Comparison of ENCODE assay signal across 21 cellular contexts in genomic region chr17:13921841-13922776, GRCh38.
"Had no signal": no experiment of that assay in that cellular context is flagged by ENCODE, and none has a peak within 500 bp of the region (broad histone marks: within the 10 kb centered on the region; RNA-seq: fewer than 3 reads in every experiment).

No MANE protein-coding gene starts in this region.

- H3K27me3 ChIP-seq: ascending aorta, breast epithelium, transverse colon had no signal

- H3K27ac Mint-ChIP-seq: activated naive CD8-positive, alpha-beta T cell treated with anti-CD3 and anti-CD28 coated beads, Interleukin-2, amount 50 U/mL, for 24 hours; activated T-helper 17 cell treated with anti-CD3 and anti-CD28 coated beads, Interleukin-2, amount 50 U/mL, for 72 hours; effector memory CD8-positive, alpha-beta T cell; T-cell had no signal

- H3K4me3 ChIP-seq: ascending aorta, breast epithelium, mucosa of descending colon, prostate gland, smooth muscle cell, transverse colon had no signal

- DNase-seq: activated CD4-positive, alpha-beta T cell treated with anti-CD3 and anti-CD28 coated beads, Interleukin-2, amount 50 U/mL, for 48 hours; activated naive CD4-positive, alpha-beta T cell treated with Interleukin-2 at 50 U/mL for 16 hours; activated naive CD8-positive, alpha-beta T cell treated with anti-CD3 and anti-CD28 coated beads, Interleukin-2, amount 50 U/mL, for 24 hours; dermis blood vessel endothelial cell; effector memory CD8-positive, alpha-beta T cell; mucosa of descending colon; naive thymus-derived CD8-positive, alpha-beta T cell; occipital lobe; right cardiac atrium; stimulated activated CD4-positive, alpha-beta T cell treated with anti-CD3 and anti-CD28 coated beads, Interleukin-4, amount 100 ng/mL, for 4 hours; stimulated activated CD8-positive, alpha-beta memory T cell treated with anti-CD3 and anti-CD28 coated beads, Interleukin-4, amount 100 ng/mL, for 48 hours; stimulated activated naive CD8-positive, alpha-beta T cell treated with anti-CD3 and anti-CD28 coated beads, Interleukin-15, Interleukin-2, amounts not matched to agents 100 U/mL and 50 U/mL, for 24 hours; T-cell; T-helper 9 cell; transverse colon had no signal

- H3K4me1 Mint-ChIP-seq: activated T-helper 17 cell treated with anti-CD3 and anti-CD28 coated beads, Interleukin-2, amount 50 U/mL, for 72 hours had no signal

- H3K4me3 Mint-ChIP-seq: activated naive CD8-positive, alpha-beta T cell treated with anti-CD3 and anti-CD28 coated beads, Interleukin-2, amount 50 U/mL, for 24 hours; activated T-helper 17 cell treated with anti-CD3 and anti-CD28 coated beads, Interleukin-2, amount 50 U/mL, for 72 hours; effector memory CD8-positive, alpha-beta T cell; naive thymus-derived CD8-positive, alpha-beta T cell; T-cell had no signal

- H3K36me3 ChIP-seq: ascending aorta, breast epithelium, prostate gland, transverse colon had no signal

- H3K9me3 ChIP-seq: ascending aorta, breast epithelium, mucosa of descending colon, prostate gland, transverse colon had no signal

- H3K27ac ChIP-seq: ascending aorta, breast epithelium, epithelial cell of prostate, prostate gland, transverse colon had no signal

- H3K27me3 Mint-ChIP-seq: activated naive CD8-positive, alpha-beta T cell treated with anti-CD3 and anti-CD28 coated beads, Interleukin-2, amount 50 U/mL, for 24 hours; activated T-helper 17 cell treated with anti-CD3 and anti-CD28 coated beads, Interleukin-2, amount 50 U/mL, for 72 hours; naive thymus-derived CD8-positive, alpha-beta T cell; T-cell had no signal

- H3K9me3 Mint-ChIP-seq: activated naive CD8-positive, alpha-beta T cell treated with anti-CD3 and anti-CD28 coated beads, Interleukin-2, amount 50 U/mL, for 24 hours; activated T-helper 17 cell treated with anti-CD3 and anti-CD28 coated beads, Interleukin-2, amount 50 U/mL, for 72 hours; effector memory CD8-positive, alpha-beta T cell; naive thymus-derived CD8-positive, alpha-beta T cell; T-cell had no signal

- ATAC-seq: activated naive CD8-positive, alpha-beta T cell treated with anti-CD3 and anti-CD28 coated beads, Interleukin-2, amount 50 U/mL, for 24 hours; activated T-helper 17 cell treated with anti-CD3 and anti-CD28 coated beads, Interleukin-2, amount 50 U/mL, for 72 hours; effector memory CD8-positive, alpha-beta T cell; mucosa of descending colon; naive thymus-derived CD8-positive, alpha-beta T cell; right cardiac atrium; stimulated activated naive CD8-positive, alpha-beta T cell treated with anti-CD3 and anti-CD28 coated beads, Interleukin-15, Interleukin-2, amounts not matched to agents 100 U/mL and 50 U/mL, for 24 hours; T-cell had no signal

- H3K36me3 Mint-ChIP-seq: naive thymus-derived CD8-positive, alpha-beta T cell had no signal
